1 cellular context compared by ENCODE assay signal in genomic region chr19:9819590-9819898, GRCh38.
TF ChIP-seq lines count a peak whose summit lies in the region.

No MANE protein-coding gene starts in this region.

TF ChIP-seq in HepG2, 621 proteins besides CTCF, POLR2A, EP300 and RAD21 (continues in another document):
- TF ChIP-seq E2F5 (CRISPR knock-in tag; conservative IDR thresholded peaks at IDR 0.05) (no peak), TCF12 (IDR thresholded peaks at IDR 0.05) (no peak), TCF12 (CRISPR knock-in tag; IDR thresholded peaks at IDR 0.05) (no peak), ZMYM3 (CRISPR knock-in tag; IDR thresholded peaks at IDR 0.05) (no peak), STAT5B (CRISPR knock-in tag; IDR thresholded peaks at IDR 0.05) (no peak), SP1 (IDR thresholded peaks at IDR 0.05) (no peak), SP1 (CRISPR knock-in tag; IDR thresholded peaks at IDR 0.05) (peak; percentile 4; the same call in 1 of the 2 replicates), HINFP (CRISPR knock-in tag; IDR thresholded peaks at IDR 0.05; ENCODE audit: low read depth) (no peak), ZNF574 (CRISPR knock-in tag; IDR thresholded peaks at IDR 0.05) (no peak), ZNF850 (CRISPR knock-in tag; conservative IDR thresholded peaks at IDR 0.05) (no peak), PHF8 (CRISPR knock-in tag; IDR thresholded peaks at IDR 0.05) (no peak), ELF3 (CRISPR knock-in tag; IDR thresholded peaks at IDR 0.05) (0 out of 2 replicates have a peak, but pooled peaks have one; percentile 22), THAP7 (CRISPR knock-in tag; IDR thresholded peaks at IDR 0.05) (no peak), POLR2AphosphoS2 (IDR thresholded peaks at IDR 0.05; ENCODE audit: low read depth, low read length) (no peak), ZFP90 (CRISPR knock-in tag; IDR thresholded peaks at IDR 0.05; ENCODE audit: borderline replicate concordance) (0 out of 2 replicates have a peak, but pooled peaks have one; percentile 19), BRF2 (CRISPR knock-in tag; IDR thresholded peaks at IDR 0.05) (no peak), ZNF264 (CRISPR knock-in tag; IDR thresholded peaks at IDR 0.05) (no peak), ZNF24 (IDR thresholded peaks at IDR 0.05) (no peak), ZBTB8A (CRISPR knock-in tag; IDR thresholded peaks at IDR 0.05; ENCODE audit: borderline replicate concordance, low read depth) (no peak), CEBPB (IDR thresholded peaks at IDR 0.05; ENCODE audit: borderline replicate concordance, low read depth, low read length) (no peak), SMYD3 (CRISPR knock-in tag; IDR thresholded peaks at IDR 0.05) (no peak), YY1 (IDR thresholded peaks at IDR 0.05; ENCODE audit: insufficient read depth, insufficient replicate concordance, low read depth, low read length) (peak; percentile 23), PHB2 (IDR thresholded peaks at IDR 0.05; ENCODE audit: partially characterized antibody) (no peak), ZNF510 (CRISPR knock-in tag; IDR thresholded peaks at IDR 0.05; ENCODE audit: low read depth) (no peak), ZNF17 (CRISPR knock-in tag; IDR thresholded peaks at IDR 0.05) (no peak), NR2F6 (IDR thresholded peaks at IDR 0.05) (no peak), NR2F6 (CRISPR knock-in tag; IDR thresholded peaks at IDR 0.05) (no peak), ZNF781 (CRISPR knock-in tag; IDR thresholded peaks at IDR 0.05; ENCODE audit: borderline replicate concordance, not compliant biosample characterization) (no peak), ZNF83 (CRISPR knock-in tag; IDR thresholded peaks at IDR 0.05; ENCODE audit: borderline replicate concordance) (no peak), ZNF484 (CRISPR knock-in tag; IDR thresholded peaks at IDR 0.05; ENCODE audit: borderline replicate concordance, low read depth) (no peak), ZBTB39 (CRISPR knock-in tag; IDR thresholded peaks at IDR 0.05) (no peak), KMT2A (CRISPR knock-in tag; IDR thresholded peaks at IDR 0.05) (no peak), TOPORS (CRISPR knock-in tag; IDR thresholded peaks at IDR 0.05) (no peak), NR1H2 (CRISPR knock-in tag; IDR thresholded peaks at IDR 0.05; ENCODE audit: borderline replicate concordance, low read depth) (no peak), ZBTB34 (CRISPR knock-in tag; IDR thresholded peaks at IDR 0.05) (no peak), ARHGAP35 (CRISPR knock-in tag; IDR thresholded peaks at IDR 0.05; ENCODE audit: borderline replicate concordance) (no peak), TIGD3 (CRISPR knock-in tag; IDR thresholded peaks at IDR 0.05; ENCODE audit: borderline replicate concordance) (no peak), RFXAP (CRISPR knock-in tag; IDR thresholded peaks at IDR 0.05; ENCODE audit: borderline replicate concordance) (peak; percentile 41; the same call in 1 of the 2 replicates), ZNF367 (CRISPR knock-in tag; IDR thresholded peaks at IDR 0.05; ENCODE audit: borderline replicate concordance) (no peak), CREB1 (IDR thresholded peaks at IDR 0.05) (no peak), CREB1 (CRISPR knock-in tag; IDR thresholded peaks at IDR 0.05) (no peak), MEF2D (CRISPR knock-in tag; IDR thresholded peaks at IDR 0.05) (no peak), GPBP1L1 (CRISPR knock-in tag; IDR thresholded peaks at IDR 0.05) (no peak), EZH2 (conservative IDR thresholded peaks at IDR 0.05; ENCODE audit: low read depth, low read length) (no peak), HIC2 (CRISPR knock-in tag; IDR thresholded peaks at IDR 0.05; ENCODE audit: low read depth) (no peak), ZNF740 (CRISPR knock-in tag; IDR thresholded peaks at IDR 0.05) (no peak), KDM2A (CRISPR knock-in tag; IDR thresholded peaks at IDR 0.05; ENCODE audit: borderline replicate concordance, low read depth) (0 out of 2 replicates have a peak, but pooled peaks have one; percentile 35), MYPOP (CRISPR knock-in tag; IDR thresholded peaks at IDR 0.05) (no peak), IRF2 (CRISPR knock-in tag; IDR thresholded peaks at IDR 0.05) (no peak), KLF9 (CRISPR knock-in tag; IDR thresholded peaks at IDR 0.05; ENCODE audit: low read depth) (no peak), MAFK (conservative IDR thresholded peaks at IDR 0.05 in 1 of 2, IDR thresholded peaks at IDR 0.05 in 1 of 2; ENCODE audit: low read length in 2 of 2) (no peak), ZNF878 (CRISPR knock-in tag; IDR thresholded peaks at IDR 0.05) (no peak), BRD4 (CRISPR knock-in tag; IDR thresholded peaks at IDR 0.05) (no peak), PAX8 (CRISPR knock-in tag; IDR thresholded peaks at IDR 0.05; ENCODE audit: borderline replicate concordance) (no peak), U2AF1 (optimal IDR thresholded peaks at IDR 0.05; ENCODE audit: low read depth, low read length) (no peak)
